In the genomic region with DNA sequence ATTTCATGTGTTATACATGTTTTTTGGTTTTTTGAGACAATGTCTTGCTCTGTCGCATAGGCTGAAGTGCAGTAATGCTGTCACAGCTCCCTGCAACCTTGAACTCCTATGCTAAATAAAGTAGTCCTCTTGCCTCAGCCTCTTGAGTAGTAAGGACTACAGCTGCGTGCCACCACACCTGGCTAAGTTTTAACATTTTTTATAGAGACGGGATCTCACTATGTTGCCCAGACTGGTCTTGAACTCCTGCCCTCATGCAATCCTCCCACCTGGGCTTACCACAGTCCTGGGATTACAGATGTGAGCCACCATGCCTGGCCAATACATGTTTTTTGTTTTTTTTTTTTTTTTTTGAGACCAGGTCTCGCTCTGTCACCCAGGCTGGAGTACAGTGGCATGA, we compare ENCODE assay signal across 21 cellular contexts. TPM values are rescaled to one million over a fixed set of nuclear protein-coding genes. Genes with fewer than 3 reads are reported as not detected.
DNase-seq lines count a peak whose midpoint lies in the region; ATAC-seq, FAIRE-seq and TF ChIP-seq lines count a peak whose summit lies in the region.
"Had no signal": no experiment of that assay in that cellular context is flagged by ENCODE, and none has a peak within 500 bp of the region (broad histone marks: within the 10 kb centered on the region; RNA-seq: fewer than 3 reads in every experiment).

No MANE protein-coding gene starts in this region.

- peaks cover 99% of the 10 kb centered on the region for H3K79me2 ChIP-seq in OCI-LY3 (ENCODE audit: low read length)

- in situ Hi-C loops in G401 (cut with HindIII; ENCODE audit: low sequenced_read_pairs) (no loop called here), ACHN (cut with HindIII; ENCODE audit: low pct_ligation_motif_present, low pct_unique_long_range_greater_than_20kb, low sequenced_read_pairs) (no loop called here)

- H3K4me1 Mint-ChIP-seq in memory B cell, result peaks cover 48% of the 10 kb centered on the region

- H3K27me3 ChIP-seq in OCI-LY3 (ENCODE audit: low read depth, low read length), result no peaks in the 10 kb centered on the region
- H3K27me3 ChIP-seq: SJCRH30 had no signal

- peaks cover 76% of the 10 kb centered on the region for H3K4me1 ChIP-seq in OCI-LY3 (ENCODE audit: low read length)

- H2AFZ ChIP-seq in OCI-LY3 (ENCODE audit: low read depth, low read length), result no peak overlapping the region

- H3K9ac ChIP-seq in OCI-LY3 (ENCODE audit: low read length), result no peak overlapping the region

- no peaks in the 10 kb centered on the region for H3K9me3 ChIP-seq in OCI-LY3 (ENCODE audit: insufficient read depth, low read length)
- H3K9me3 ChIP-seq: SJCRH30 had no signal

- peak overlapping the region; percentile 69 for H3K4me3 Mint-ChIP-seq in memory B cell
- H3K4me3 Mint-ChIP-seq: CD8-positive, alpha-beta T cell had no signal

- no peak for ATAC-seq in memory B cell (ENCODE audit: low read depth)
- no peak for ATAC-seq in GM18858 (IDR thresholded peaks at IDR 0.05; ENCODE audit: unreplicated experiment)
- ATAC-seq: CD8-positive, alpha-beta T cell; K562 had no signal

- peak; percentile 86 for FAIRE-seq in GM19239 (lab: Jason Lieb, UNC)
- FAIRE-seq: K562, RCC 7860 had no signal

- H3K36me3 Mint-ChIP-seq in memory B cell, result peaks cover 31% of the 10 kb centered on the region

- peaks cover 82% of the 10 kb centered on the region for H4K20me1 ChIP-seq in OCI-LY3 (ENCODE audit: insufficient read depth, low read length)

- H3K4me2 ChIP-seq in OCI-LY3 (ENCODE audit: low read length), result peak overlapping the region; percentile 46

- H3K9me3 Mint-ChIP-seq in memory B cell, result peaks cover 1% of the 10 kb centered on the region
- H3K9me3 Mint-ChIP-seq: CD8-positive, alpha-beta T cell had no signal

- no peak overlapping the region; the same call in 1 of the 2 replicates for H3K4me3 ChIP-seq in OCI-LY3 (ENCODE audit: low read length)
- H3K4me3 ChIP-seq: K562, SJCRH30 had no signal

- no peaks in the 10 kb centered on the region for H3K27me3 Mint-ChIP-seq in memory B cell

- no peak for TF ChIP-seq CTCF in OCI-LY3 (IDR thresholded peaks at IDR 0.05; ENCODE audit: low read depth, low read length)

- H3K27ac Mint-ChIP-seq in memory B cell, result peak overlapping the region; percentile 78
- H3K27ac Mint-ChIP-seq: CD8-positive, alpha-beta T cell had no signal

- peaks cover 39% of the 10 kb centered on the region for H3K36me3 ChIP-seq in OCI-LY3 (replicated peaks; ENCODE audit: low read depth, low read length)

- no peak for DNase-seq in GM19239 (ENCODE audit: insufficient read length, low spot score)
- DNase-seq in memory B cell (ENCODE audit: low spot score in 2 of 2), result no peak
- DNase-seq in G401 (ENCODE audit: low spot score), result no peak
- no peak for DNase-seq in ACHN
- no peak for DNase-seq in MV-4-11 (lab: John Stamatoyannopoulos, UW)
- DNase-seq: C1 segment of cervical spinal cord; CD8-positive, alpha-beta T cell; DND-41; MM.1S; NCI-H1092 treated with DMSO at 0.1 percent for 48 hours; NCI-H146; NCI-H2029; NCI-H226; NCI-H510A treated with DMSO at 0.1 percent for 48 hours; NCI-H748 treated with DMSO at 0.1 percent for 48 hours; SJCRH30; T-helper 1 cell had no signal

- peak overlapping the region; percentile 47 for H3K27ac ChIP-seq in OCI-LY3 (ENCODE audit: low read length)
- H3K27ac ChIP-seq: SJCRH30 had no signal

RNA-seq across cellular contexts. Expression of a gene that starts 33.9 kb away (rescaled TPM):
- total RNA-seq in G401 (2014; rRNA removed; shearing (Covaris generic)), result 28.9 and 45.9 TPM in 2 replicates
